Comparison of ENCODE assay signal across 1 cellular context in the genomic region with DNA sequence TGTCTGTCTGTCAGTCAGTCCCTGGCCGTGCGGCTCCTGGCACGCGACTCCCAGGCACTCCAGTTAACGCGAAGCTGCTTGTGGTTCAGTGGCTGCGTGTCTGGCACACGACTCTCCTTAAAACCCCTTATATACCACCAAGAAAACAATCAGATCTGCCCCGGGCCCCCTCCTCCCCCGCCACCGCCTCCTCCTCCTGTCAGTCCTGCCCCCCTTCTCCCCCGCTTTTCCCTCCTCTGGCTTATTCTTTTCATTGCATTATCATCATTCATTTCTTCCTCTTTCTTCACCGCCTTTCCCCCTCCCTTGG.
TF ChIP-seq lines count a peak whose summit lies in the region.

TSS of gene NEUROG2 (minus strand) at position 105 of the 310 bp plus-strand sequence. CDS start 705 bp downstream, outside the sequence.

TF ChIP-seq in GM23338, 12 proteins besides CTCF, POLR2A, EP300 and RAD21 (continued from another document):
- TF ChIP-seq, protein P1, sequence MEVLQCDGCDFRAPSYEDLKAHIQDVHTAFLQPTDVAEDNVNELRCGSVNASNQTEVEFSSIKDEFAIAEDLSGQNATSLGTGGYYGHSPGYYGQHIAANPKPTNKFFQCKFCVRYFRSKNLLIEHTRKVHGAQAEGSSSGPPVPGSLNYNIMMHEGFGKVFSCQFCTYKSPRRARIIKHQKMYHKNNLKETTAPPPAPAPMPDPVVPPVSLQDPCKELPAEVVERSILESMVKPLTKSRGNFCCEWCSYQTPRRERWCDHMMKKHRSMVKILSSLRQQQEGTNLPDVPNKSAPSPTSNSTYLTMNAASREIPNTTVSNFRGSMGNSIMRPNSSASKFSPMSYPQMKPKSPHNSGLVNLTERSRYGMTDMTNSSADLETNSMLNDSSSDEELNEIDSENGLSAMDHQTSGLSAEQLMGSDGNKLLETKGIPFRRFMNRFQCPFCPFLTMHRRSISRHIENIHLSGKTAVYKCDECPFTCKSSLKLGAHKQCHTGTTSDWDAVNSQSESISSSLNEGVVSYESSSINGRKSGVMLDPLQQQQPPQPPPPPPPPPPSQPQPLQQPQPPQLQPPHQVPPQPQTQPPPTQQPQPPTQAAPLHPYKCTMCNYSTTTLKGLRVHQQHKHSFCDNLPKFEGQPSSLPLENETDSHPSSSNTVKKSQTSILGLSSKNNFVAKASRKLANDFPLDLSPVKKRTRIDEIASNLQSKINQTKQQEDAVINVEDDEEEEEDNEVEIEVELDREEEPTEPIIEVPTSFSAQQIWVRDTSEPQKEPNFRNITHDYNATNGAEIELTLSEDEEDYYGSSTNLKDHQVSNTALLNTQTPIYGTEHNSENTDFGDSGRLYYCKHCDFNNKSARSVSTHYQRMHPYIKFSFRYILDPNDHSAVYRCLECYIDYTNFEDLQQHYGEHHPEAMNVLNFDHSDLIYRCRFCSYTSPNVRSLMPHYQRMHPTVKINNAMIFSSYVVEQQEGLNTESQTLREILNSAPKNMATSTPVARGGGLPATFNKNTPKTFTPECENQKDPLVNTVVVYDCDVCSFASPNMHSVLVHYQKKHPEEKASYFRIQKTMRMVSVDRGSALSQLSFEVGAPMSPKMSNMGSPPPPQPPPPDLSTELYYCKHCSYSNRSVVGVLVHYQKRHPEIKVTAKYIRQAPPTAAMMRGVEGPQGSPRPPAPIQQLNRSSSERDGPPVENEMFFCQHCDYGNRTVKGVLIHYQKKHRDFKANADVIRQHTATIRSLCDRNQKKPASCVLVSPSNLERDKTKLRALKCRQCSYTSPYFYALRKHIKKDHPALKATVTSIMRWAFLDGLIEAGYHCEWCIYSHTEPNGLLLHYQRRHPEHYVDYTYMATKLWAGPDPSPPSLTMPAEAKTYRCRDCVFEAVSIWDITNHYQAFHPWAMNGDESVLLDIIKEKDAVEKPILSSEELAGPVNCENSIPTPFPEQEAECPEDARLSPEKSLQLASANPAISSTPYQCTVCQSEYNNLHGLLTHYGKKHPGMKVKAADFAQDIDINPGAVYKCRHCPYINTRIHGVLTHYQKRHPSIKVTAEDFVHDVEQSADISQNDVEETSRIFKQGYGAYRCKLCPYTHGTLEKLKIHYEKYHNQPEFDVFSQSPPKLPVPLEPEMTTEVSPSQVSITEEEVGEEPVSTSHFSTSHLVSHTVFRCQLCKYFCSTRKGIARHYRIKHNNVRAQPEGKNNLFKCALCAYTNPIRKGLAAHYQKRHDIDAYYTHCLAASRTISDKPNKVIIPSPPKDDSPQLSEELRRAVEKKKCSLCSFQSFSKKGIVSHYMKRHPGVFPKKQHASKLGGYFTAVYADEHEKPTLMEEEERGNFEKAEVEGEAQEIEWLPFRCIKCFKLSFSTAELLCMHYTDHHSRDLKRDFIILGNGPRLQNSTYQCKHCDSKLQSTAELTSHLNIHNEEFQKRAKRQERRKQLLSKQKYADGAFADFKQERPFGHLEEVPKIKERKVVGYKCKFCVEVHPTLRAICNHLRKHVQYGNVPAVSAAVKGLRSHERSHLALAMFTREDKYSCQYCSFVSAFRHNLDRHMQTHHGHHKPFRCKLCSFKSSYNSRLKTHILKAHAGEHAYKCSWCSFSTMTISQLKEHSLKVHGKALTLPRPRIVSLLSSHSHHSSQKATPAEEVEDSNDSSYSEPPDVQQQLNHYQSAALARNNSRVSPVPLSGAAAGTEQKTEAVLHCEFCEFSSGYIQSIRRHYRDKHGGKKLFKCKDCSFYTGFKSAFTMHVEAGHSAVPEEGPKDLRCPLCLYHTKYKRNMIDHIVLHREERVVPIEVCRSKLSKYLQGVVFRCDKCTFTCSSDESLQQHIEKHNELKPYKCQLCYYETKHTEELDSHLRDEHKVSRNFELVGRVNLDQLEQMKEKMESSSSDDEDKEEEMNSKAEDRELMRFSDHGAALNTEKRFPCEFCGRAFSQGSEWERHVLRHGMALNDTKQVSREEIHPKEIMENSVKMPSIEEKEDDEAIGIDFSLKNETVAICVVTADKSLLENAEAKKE (CRISPR knock-in tag; IDR thresholded peaks at IDR 0.05) = no peak
- TF ChIP-seq NANOG (IDR thresholded peaks at IDR 0.05; ENCODE audit: borderline replicate concordance) (no peak), EZH2 (IDR thresholded peaks at IDR 0.05; ENCODE audit: low read depth, unreplicated experiment) (no peak)
